In genomic region chr17:82228278-82228841, GRCh38 we compare ENCODE assay signal across 1 cellular context.
TF ChIP-seq lines count a peak whose summit lies in the region.

No MANE protein-coding gene starts in this region.

TF ChIP-seq in GM12878, 131 proteins besides CTCF, POLR2A, EP300 and RAD21 (continued from another document):
- TF ChIP-seq ZNF592 (IDR thresholded peaks at IDR 0.05) (no peak), SIN3A (IDR thresholded peaks at IDR 0.05; ENCODE audit: low read depth, low read length) (0 out of 2 replicates have a peak, but pooled peaks have one; percentile 22)
